ENCODE assay signal across 17 cellular contexts in the genomic region with DNA sequence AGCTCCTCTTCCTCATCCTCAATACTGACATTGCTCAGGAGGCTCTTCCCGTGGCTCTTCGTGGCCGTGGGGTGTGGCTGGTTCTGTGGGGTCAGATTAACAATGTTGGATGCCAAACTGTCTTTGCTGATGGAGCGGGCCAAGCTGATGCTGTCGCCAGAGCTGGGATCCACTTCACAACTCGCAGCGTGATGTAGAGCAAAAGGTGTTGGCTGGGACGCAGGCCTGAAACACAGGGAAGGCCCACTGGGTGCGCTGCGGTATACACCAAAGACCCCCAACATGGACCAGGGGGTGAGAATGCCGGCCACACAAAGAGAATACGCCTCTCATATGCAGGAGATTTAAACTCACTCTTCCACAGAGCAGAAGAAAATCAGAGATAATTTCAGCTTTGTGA.
A peak's percentile ranks its signal among the peaks of the same experiment; 100 is the strongest.
DNase-seq lines count a peak whose midpoint lies in the region; ATAC-seq and TF ChIP-seq lines count a peak whose summit lies in the region.
"Had no signal": no experiment of that assay in that cellular context is flagged by ENCODE, and none has a peak within 500 bp of the region (broad histone marks: within the 10 kb centered on the region; RNA-seq: fewer than 3 reads in every experiment).

No MANE protein-coding gene starts in this region.

- no peak overlapping the region for H2AFZ ChIP-seq in osteoblast (ENCODE audit: low read length)
- H2AFZ ChIP-seq: GM23338 had no signal

- no peak overlapping the region for H3K4me3 ChIP-seq in osteoblast (ENCODE audit: insufficient read depth, low read length)
- H3K4me3 ChIP-seq: BLaER1, GM23338 had no signal

- H3K4me1 Mint-ChIP-seq in activated naive CD4-positive, alpha-beta T cell treated with anti-CD3 and anti-CD28 coated beads, Interleukin-2, amount 50 U/mL, for 24 hours, result peaks cover 4% of the 10 kb centered on the region
- no peaks in the 10 kb centered on the region for H3K4me1 Mint-ChIP-seq in activated naive CD4-positive, alpha-beta T cell treated with anti-CD3 and anti-CD28 coated beads, Interleukin-2, amount 10 ng/mL, durations not matched to agents 7 days and 5 days
- H3K4me1 Mint-ChIP-seq in glutamatergic neuron (ENCODE audit: low read depth, unreplicated experiment), result peaks cover 20% of the 10 kb centered on the region
- H3K4me1 Mint-ChIP-seq in activated CD8-positive, alpha-beta T cell treated with anti-CD3 and anti-CD28 coated beads for 36 hours (ENCODE audit: low read depth), result peaks cover 8% of the 10 kb centered on the region
- H3K4me1 Mint-ChIP-seq: CD14-positive monocyte, GM23338 had no signal

- TF ChIP-seq CTCF in glutamatergic neuron (IDR thresholded peaks at IDR 0.05; ENCODE audit: partially characterized antibody, unreplicated experiment), result no peak
- no peak for TF ChIP-seq CTCF in osteoblast (IDR thresholded peaks at IDR 0.05; ENCODE audit: extremely low read depth, low read depth, low read length)
- no peak for TF ChIP-seq CTCF in activated CD8-positive, alpha-beta T cell treated with anti-CD3 and anti-CD28 coated beads for 36 hours (IDR thresholded peaks at IDR 0.05)

- H3K9me3 ChIP-seq in osteoblast (ENCODE audit: low read depth, low read length), result no peaks in the 10 kb centered on the region
- H3K9me3 ChIP-seq: BLaER1 had no signal

- DNase-seq in activated naive CD4-positive, alpha-beta T cell treated with anti-CD3 and anti-CD28 coated beads, Interleukin-2, amount 10 ng/mL, durations not matched to agents 7 days and 5 days, result no peak
- DNase-seq in glutamatergic neuron, result no peak
- DNase-seq in osteoblast (ENCODE audit: insufficient read length, low spot score, missing footprints), result peak; percentile 27
- no peak for DNase-seq in cerebellar cortex (ENCODE audit: low spot score)
- DNase-seq in activated CD8-positive, alpha-beta T cell treated with anti-CD3 and anti-CD28 coated beads for 36 hours, result no peak
- DNase-seq: 8988T; CD4-positive, alpha-beta memory T cell; DMS153; DMS79; GDM1; HCEC 1CT had no signal

- no peak overlapping the region for H3K4me3 Mint-ChIP-seq in activated naive CD4-positive, alpha-beta T cell treated with anti-CD3 and anti-CD28 coated beads, Interleukin-2, amount 50 U/mL, for 24 hours
- H3K4me3 Mint-ChIP-seq in activated naive CD4-positive, alpha-beta T cell treated with anti-CD3 and anti-CD28 coated beads, Interleukin-2, amount 10 ng/mL, durations not matched to agents 7 days and 5 days, result no peak overlapping the region
- H3K4me3 Mint-ChIP-seq in glutamatergic neuron (ENCODE audit: unreplicated experiment), result no peak overlapping the region
- no peak overlapping the region for H3K4me3 Mint-ChIP-seq in activated CD8-positive, alpha-beta T cell treated with anti-CD3 and anti-CD28 coated beads for 36 hours
- H3K4me3 Mint-ChIP-seq: CD14-positive monocyte; CD4-positive, alpha-beta memory T cell; GM23338 had no signal

- peaks cover 15% of the 10 kb centered on the region for H3K79me2 ChIP-seq in osteoblast (ENCODE audit: insufficient read depth, low read length)

- peaks cover 40% of the 10 kb centered on the region for H3K36me3 ChIP-seq in osteoblast (ENCODE audit: insufficient read depth, low read length)

- H3K9me3 Mint-ChIP-seq in activated naive CD4-positive, alpha-beta T cell treated with anti-CD3 and anti-CD28 coated beads, Interleukin-2, amount 50 U/mL, for 24 hours, result no peaks in the 10 kb centered on the region
- peaks cover under 1% of the 10 kb centered on the region for H3K9me3 Mint-ChIP-seq in activated naive CD4-positive, alpha-beta T cell treated with anti-CD3 and anti-CD28 coated beads, Interleukin-2, amount 10 ng/mL, durations not matched to agents 7 days and 5 days
- H3K9me3 Mint-ChIP-seq in glutamatergic neuron (ENCODE audit: unreplicated experiment), result peaks cover 18% of the 10 kb centered on the region
- peaks cover under 1% of the 10 kb centered on the region for H3K9me3 Mint-ChIP-seq in activated CD8-positive, alpha-beta T cell treated with anti-CD3 and anti-CD28 coated beads for 36 hours
- H3K9me3 Mint-ChIP-seq: GM23338 had no signal

- CTCF ChIA-PET in activated naive CD4-positive, alpha-beta T cell treated with anti-CD3 and anti-CD28 coated beads, Interleukin-2, amount 10 ng/mL, durations not matched to agents 7 days and 5 days (lab: Charles Lee), result interaction anchor here (0.6 kb wide), 1 partner anchor 1718 kb away, joined by 4 read pairs; no protein-coding TSS in a partner anchor
- CTCF ChIA-PET in activated CD8-positive, alpha-beta T cell treated with anti-CD3 and anti-CD28 coated beads for 36 hours (lab: Charles Lee), result no interaction called here

- no peak overlapping the region for H3K27ac ChIP-seq in osteoblast (ENCODE audit: low read depth, low read length)
- H3K27ac ChIP-seq: BLaER1, HL-60 had no signal

- no peak for ATAC-seq in activated CD8-positive, alpha-beta T cell treated with anti-CD3 and anti-CD28 coated beads for 36 hours
- no peak for ATAC-seq in HG03469 (IDR thresholded peaks at IDR 0.05; ENCODE audit: unreplicated experiment)
- ATAC-seq: GM23338 had no signal

- POLR2A ChIA-PET in activated CD8-positive, alpha-beta T cell treated with anti-CD3 and anti-CD28 coated beads for 36 hours (lab: Charles Lee), result no interaction called here

- H3K36me3 Mint-ChIP-seq in activated naive CD4-positive, alpha-beta T cell treated with anti-CD3 and anti-CD28 coated beads, Interleukin-2, amount 50 U/mL, for 24 hours, result peaks cover 14% of the 10 kb centered on the region
- H3K36me3 Mint-ChIP-seq in activated naive CD4-positive, alpha-beta T cell treated with anti-CD3 and anti-CD28 coated beads, Interleukin-2, amount 10 ng/mL, durations not matched to agents 7 days and 5 days, result peaks cover 30% of the 10 kb centered on the region
- H3K36me3 Mint-ChIP-seq in glutamatergic neuron (ENCODE audit: unreplicated experiment), result peaks cover 6% of the 10 kb centered on the region
- peaks cover 25% of the 10 kb centered on the region for H3K36me3 Mint-ChIP-seq in activated CD8-positive, alpha-beta T cell treated with anti-CD3 and anti-CD28 coated beads for 36 hours (ENCODE audit: low read depth)

- no peaks in the 10 kb centered on the region for H3K27me3 ChIP-seq in osteoblast (ENCODE audit: insufficient read depth, low read length)
- H3K27me3 ChIP-seq: BLaER1 had no signal

- H3K27ac Mint-ChIP-seq in activated naive CD4-positive, alpha-beta T cell treated with anti-CD3 and anti-CD28 coated beads, Interleukin-2, amount 50 U/mL, for 24 hours, result peak overlapping the region; percentile 43
- no peak overlapping the region for H3K27ac Mint-ChIP-seq in activated naive CD4-positive, alpha-beta T cell treated with anti-CD3 and anti-CD28 coated beads, Interleukin-2, amount 10 ng/mL, durations not matched to agents 7 days and 5 days
- H3K27ac Mint-ChIP-seq in glutamatergic neuron (ENCODE audit: unreplicated experiment), result peak overlapping the region; percentile 39
- H3K27ac Mint-ChIP-seq in activated CD8-positive, alpha-beta T cell treated with anti-CD3 and anti-CD28 coated beads for 36 hours, result no peak overlapping the region
- H3K27ac Mint-ChIP-seq: CD14-positive monocyte; CD4-positive, alpha-beta memory T cell; GM23338 had no signal

- H4K20me1 ChIP-seq in osteoblast (ENCODE audit: insufficient read depth, low read length), result peaks cover 22% of the 10 kb centered on the region

- no peaks in the 10 kb centered on the region for H3K27me3 Mint-ChIP-seq in activated naive CD4-positive, alpha-beta T cell treated with anti-CD3 and anti-CD28 coated beads, Interleukin-2, amount 50 U/mL, for 24 hours
- H3K27me3 Mint-ChIP-seq in activated naive CD4-positive, alpha-beta T cell treated with anti-CD3 and anti-CD28 coated beads, Interleukin-2, amount 10 ng/mL, durations not matched to agents 7 days and 5 days, result no peaks in the 10 kb centered on the region
- peaks cover 7% of the 10 kb centered on the region for H3K27me3 Mint-ChIP-seq in glutamatergic neuron (ENCODE audit: unreplicated experiment)
- H3K27me3 Mint-ChIP-seq in activated CD8-positive, alpha-beta T cell treated with anti-CD3 and anti-CD28 coated beads for 36 hours, result no peaks in the 10 kb centered on the region
- H3K27me3 Mint-ChIP-seq: CD4-positive, alpha-beta memory T cell had no signal

- no peak overlapping the region for H3K4me2 ChIP-seq in osteoblast (ENCODE audit: insufficient read depth, low read length)
- H3K4me2 ChIP-seq: BLaER1, GM23338 had no signal

- intact Hi-C loops in activated CD8-positive, alpha-beta T cell treated with anti-CD3 and anti-CD28 coated beads for 36 hours (cut with micrococcal nuclease), result no loop called here

- no peaks in the 10 kb centered on the region for H3K4me1 ChIP-seq in osteoblast (ENCODE audit: insufficient read depth, low read length)
- H3K4me1 ChIP-seq: BLaER1 had no signal

Comparison
In these comparisons a context has a peak if more than half of its experiments do, and no peak if none do; other contexts are left out.
1. H3K27ac Mint-ChIP-seq: peak in activated naive CD4-positive, alpha-beta T cell treated with anti-CD3 and anti-CD28 coated beads, Interleukin-2, amount 50 U/mL, for 24 hours (single experiment) and glutamatergic neuron (single experiment); none in activated naive CD4-positive, alpha-beta T cell treated with anti-CD3 and anti-CD28 coated beads, Interleukin-2, amount 10 ng/mL, durations not matched to agents 7 days and 5 days (single experiment) and activated CD8-positive, alpha-beta T cell treated with anti-CD3 and anti-CD28 coated beads for 36 hours (single experiment).